ENCODE assay signal across 6 cellular contexts in genomic region chr5:23823521-23823920, GRCh38.
"Had no signal": no experiment of that assay in that cellular context is flagged by ENCODE, and none has a peak within 500 bp of the region (broad histone marks: within the 10 kb centered on the region; RNA-seq: fewer than 3 reads in every experiment).

No MANE protein-coding gene starts in this region.

- FAIRE-seq: H54, HTR-8/SVneo had no signal

- DNase-seq: GOT3, H9, HCEC 1CT, KBM-7 had no signal
